In the genomic region with DNA sequence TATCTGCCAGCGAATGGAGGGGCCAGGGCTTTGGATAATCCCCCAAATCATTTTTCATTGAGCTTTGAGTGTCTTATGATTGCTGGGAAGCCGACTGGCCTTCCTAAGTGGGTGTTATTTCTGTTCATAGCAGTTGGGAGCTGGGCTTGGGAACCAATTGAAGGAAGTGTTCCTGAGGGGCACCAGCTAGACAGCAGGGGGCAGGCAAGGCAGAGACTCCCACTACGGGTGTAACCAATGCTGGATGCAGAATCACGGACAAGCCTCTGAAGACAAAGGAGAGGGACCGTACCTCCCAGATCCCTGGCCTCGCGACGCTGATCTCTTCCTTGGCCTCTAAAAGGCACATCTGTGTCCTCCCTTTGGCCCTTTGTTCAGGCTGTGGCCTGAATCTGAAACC, we compare ENCODE assay signal across 9 cellular contexts.
A peak's percentile ranks its signal among the peaks of the same experiment; 100 is the strongest.
DNase-seq lines count a peak whose midpoint lies in the region; ATAC-seq and TF ChIP-seq lines count a peak whose summit lies in the region.
"Had no signal": no experiment of that assay in that cellular context is flagged by ENCODE, and none has a peak within 500 bp of the region (broad histone marks: within the 10 kb centered on the region; RNA-seq: fewer than 3 reads in every experiment).

No MANE protein-coding gene starts in this region.

- intact Hi-C loops in Calu3 (cut with micrococcal nuclease; ENCODE audit: unreplicated experiment) (no loop called here), adrenal gland (cut with DNase I) (no loop called here), upper lobe of right lung (cut with DNase I) (no loop called here)

- H3K4me1 ChIP-seq in adrenal gland (replicated peaks in 1 of 2) (no peaks in the 10 kb centered on the region), upper lobe of right lung (no peaks in the 10 kb centered on the region)

- no peak for TF ChIP-seq CTCF in Calu3 (IDR thresholded peaks at IDR 0.05; ENCODE audit: unreplicated experiment)
- peak in 5 of 6 experiments; percentile 6 to 38 (median 25) for TF ChIP-seq CTCF in adrenal gland (IDR thresholded peaks at IDR 0.05)
- peak; percentile 32 for TF ChIP-seq CTCF in upper lobe of right lung (IDR thresholded peaks at IDR 0.05)

- no peak for TF ChIP-seq POLR2A in adrenal gland (IDR thresholded peaks at IDR 0.05)

- 13 to 35% (median 31%) methylated on average over 8 of the region's 8 CpGs for WGBS in adrenal gland, 4 donors

- H3K36me3 Mint-ChIP-seq in Calu3 (ENCODE audit: insufficient read depth, unreplicated experiment): no peaks in the 10 kb centered on the region

- DNase-seq in Calu3 (peak; percentile 30), NAMALWA (ENCODE audit: low spot score) (peak; percentile 19), adrenal gland (peak in 4 of 7 donors; percentile 26 to 61 (median 36)), inferior parietal cortex (ENCODE audit: extremely low spot score) (peak; percentile 43), upper lobe of right lung (no peak)
- DNase-seq in activated CD4-positive, alpha-beta T cell treated with anti-CD3 and anti-CD28 coated beads, Interleukin-2, amount 50 U/mL, for 1 hour: no peak
- DNase-seq in activated naive CD4-positive, alpha-beta T cell (lab: John Stamatoyannopoulos, UW): no peak

- H3K27me3 ChIP-seq in adrenal gland (no peaks in the 10 kb centered on the region), upper lobe of right lung (peaks cover 10% of the 10 kb centered on the region)

- no TSS peak for BruUV-seq in Calu3 (replicated peaks; lab: Mats Ljungman, UMichigan)

- H3K4me1 Mint-ChIP-seq in Calu3 (ENCODE audit: low read depth, unreplicated experiment): no peaks in the 10 kb centered on the region

- H3K9me3 ChIP-seq in adrenal gland (replicated peaks in 1 of 3) (no peaks in the 10 kb centered on the region), upper lobe of right lung (no peaks in the 10 kb centered on the region)

- no peaks in the 10 kb centered on the region for H3K9me3 Mint-ChIP-seq in Calu3 (ENCODE audit: low read depth, unreplicated experiment)
- H3K9me3 Mint-ChIP-seq: dendritic cell treated with granulocyte-macrophage colony-stimulating factor and Interleukin-4, amounts not matched to agents 40 ng/mL and 50 ng/mL, for 4 days had no signal

- no peak overlapping the region for H3K4me3 ChIP-seq in adrenal gland
- H3K4me3 ChIP-seq in upper lobe of right lung: no peak overlapping the region

- no peak overlapping the region for H3K27ac Mint-ChIP-seq in Calu3 (ENCODE audit: unreplicated experiment)
- H3K27ac Mint-ChIP-seq: dendritic cell treated with granulocyte-macrophage colony-stimulating factor and Interleukin-4, amounts not matched to agents 40 ng/mL and 50 ng/mL, for 4 days had no signal

- peak; percentile 43 for ATAC-seq in upper lobe of right lung
- ATAC-seq in GM18867 (IDR thresholded peaks at IDR 0.05; ENCODE audit: unreplicated experiment): no peak

- H3K36me3 ChIP-seq in adrenal gland (replicated peaks in 1 of 2): no peaks in the 10 kb centered on the region
- no peaks in the 10 kb centered on the region for H3K36me3 ChIP-seq in upper lobe of right lung

- H3K27ac ChIP-seq in adrenal gland (peak overlapping the region in 1 of 5 donors; percentile 8), upper lobe of right lung (no peak overlapping the region)

- H3K27me3 Mint-ChIP-seq in Calu3 (ENCODE audit: unreplicated experiment): peaks cover 62% of the 10 kb centered on the region

- CTCF ChIA-PET in Calu3 (lab: Charles Lee): interaction anchor here (1.0 to 1.2 kb wide), 2 partner anchors 8 to 42 kb away, joined by 3 to 6 read pairs; no protein-coding TSS in a partner anchor

- no peak overlapping the region for H3K4me3 Mint-ChIP-seq in Calu3 (ENCODE audit: low read depth, unreplicated experiment)
- H3K4me3 Mint-ChIP-seq: dendritic cell treated with granulocyte-macrophage colony-stimulating factor and Interleukin-4, amounts not matched to agents 40 ng/mL and 50 ng/mL, for 4 days had no signal

Comparison
In these comparisons a context has a peak if more than half of its experiments do, and no peak if none do; other contexts are left out.
1. DNase-seq: peak in Calu3 (single experiment), NAMALWA (single experiment), adrenal gland (4 of 7) and inferior parietal cortex (single experiment); none in upper lobe of right lung (single experiment), activated CD4-positive, alpha-beta T cell treated with anti-CD3 and anti-CD28 coated beads, Interleukin-2, amount 50 U/mL, for 1 hour (single experiment) and activated naive CD4-positive, alpha-beta T cell (0 of 4).